In genomic region chr1:36253463-36253862, GRCh38 we compare ENCODE assay signal across 1 cellular context.
A peak's percentile ranks its signal among the peaks of the same experiment; 100 is the strongest.
TF ChIP-seq lines count a peak whose summit lies in the region.

No MANE protein-coding gene starts in this region.

TF ChIP-seq in HEK293, 187 proteins besides CTCF, POLR2A, EP300 and RAD21 (continued from another document):
- TF ChIP-seq ZNF280D (tag by site-specific recombination; IDR thresholded peaks at IDR 0.05): no peak
- TF ChIP-seq ZNF114 (tag by site-specific recombination; IDR thresholded peaks at IDR 0.05): no peak
- no peak for TF ChIP-seq ZNF701 (tag by site-specific recombination; IDR thresholded peaks at IDR 0.05)
- no peak for TF ChIP-seq ZNF10 (tag by site-specific recombination; IDR thresholded peaks at IDR 0.05)
- no peak for TF ChIP-seq ZNF747 (tag by site-specific recombination; IDR thresholded peaks at IDR 0.05)
- peak; percentile 35; the same call in 1 of the 2 replicates for TF ChIP-seq ZFP69B (tag by site-specific recombination; IDR thresholded peaks at IDR 0.05)
- 0 out of 2 replicates have a peak, but pooled peaks have one; percentile 18 for TF ChIP-seq PRDM10 (tag by site-specific recombination; IDR thresholded peaks at IDR 0.05)
- TF ChIP-seq ZBTB21 (tag by site-specific recombination; IDR thresholded peaks at IDR 0.05): peak; percentile 67; the same call in 1 of the 2 replicates
- 0 out of 2 replicates have a peak, but pooled peaks have one; percentile 22 for TF ChIP-seq ZNF660 (tag by site-specific recombination; IDR thresholded peaks at IDR 0.05)
- peak; percentile 83 for TF ChIP-seq OSR2 (tag by site-specific recombination; IDR thresholded peaks at IDR 0.05)
- peak; percentile 77; the same call in 1 of the 2 replicates for TF ChIP-seq ZNF600 (tag by site-specific recombination; IDR thresholded peaks at IDR 0.05)
- no peak for TF ChIP-seq ZNF202 (tag by site-specific recombination; IDR thresholded peaks at IDR 0.05; ENCODE audit: borderline replicate concordance)
- TF ChIP-seq, protein P1, sequence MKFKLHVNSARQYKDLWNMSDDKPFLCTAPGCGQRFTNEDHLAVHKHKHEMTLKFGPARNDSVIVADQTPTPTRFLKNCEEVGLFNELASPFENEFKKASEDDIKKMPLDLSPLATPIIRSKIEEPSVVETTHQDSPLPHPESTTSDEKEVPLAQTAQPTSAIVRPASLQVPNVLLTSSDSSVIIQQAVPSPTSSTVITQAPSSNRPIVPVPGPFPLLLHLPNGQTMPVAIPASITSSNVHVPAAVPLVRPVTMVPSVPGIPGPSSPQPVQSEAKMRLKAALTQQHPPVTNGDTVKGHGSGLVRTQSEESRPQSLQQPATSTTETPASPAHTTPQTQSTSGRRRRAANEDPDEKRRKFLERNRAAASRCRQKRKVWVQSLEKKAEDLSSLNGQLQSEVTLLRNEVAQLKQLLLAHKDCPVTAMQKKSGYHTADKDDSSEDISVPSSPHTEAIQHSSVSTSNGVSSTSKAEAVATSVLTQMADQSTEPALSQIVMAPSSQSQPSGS (tag by site-specific recombination; IDR thresholded peaks at IDR 0.05; ENCODE audit: low read depth): peak; percentile 52; the same call in 1 of the 2 replicates
- peak; percentile 85 for TF ChIP-seq ZNF629 (tag by site-specific recombination; IDR thresholded peaks at IDR 0.05)
- no peak for TF ChIP-seq ZNF623 (tag by site-specific recombination; IDR thresholded peaks at IDR 0.05)
- peak; percentile 41; the same call in 1 of the 2 replicates for TF ChIP-seq ZBTB17 (tag by site-specific recombination; IDR thresholded peaks at IDR 0.05)
- TF ChIP-seq, protein P2, sequence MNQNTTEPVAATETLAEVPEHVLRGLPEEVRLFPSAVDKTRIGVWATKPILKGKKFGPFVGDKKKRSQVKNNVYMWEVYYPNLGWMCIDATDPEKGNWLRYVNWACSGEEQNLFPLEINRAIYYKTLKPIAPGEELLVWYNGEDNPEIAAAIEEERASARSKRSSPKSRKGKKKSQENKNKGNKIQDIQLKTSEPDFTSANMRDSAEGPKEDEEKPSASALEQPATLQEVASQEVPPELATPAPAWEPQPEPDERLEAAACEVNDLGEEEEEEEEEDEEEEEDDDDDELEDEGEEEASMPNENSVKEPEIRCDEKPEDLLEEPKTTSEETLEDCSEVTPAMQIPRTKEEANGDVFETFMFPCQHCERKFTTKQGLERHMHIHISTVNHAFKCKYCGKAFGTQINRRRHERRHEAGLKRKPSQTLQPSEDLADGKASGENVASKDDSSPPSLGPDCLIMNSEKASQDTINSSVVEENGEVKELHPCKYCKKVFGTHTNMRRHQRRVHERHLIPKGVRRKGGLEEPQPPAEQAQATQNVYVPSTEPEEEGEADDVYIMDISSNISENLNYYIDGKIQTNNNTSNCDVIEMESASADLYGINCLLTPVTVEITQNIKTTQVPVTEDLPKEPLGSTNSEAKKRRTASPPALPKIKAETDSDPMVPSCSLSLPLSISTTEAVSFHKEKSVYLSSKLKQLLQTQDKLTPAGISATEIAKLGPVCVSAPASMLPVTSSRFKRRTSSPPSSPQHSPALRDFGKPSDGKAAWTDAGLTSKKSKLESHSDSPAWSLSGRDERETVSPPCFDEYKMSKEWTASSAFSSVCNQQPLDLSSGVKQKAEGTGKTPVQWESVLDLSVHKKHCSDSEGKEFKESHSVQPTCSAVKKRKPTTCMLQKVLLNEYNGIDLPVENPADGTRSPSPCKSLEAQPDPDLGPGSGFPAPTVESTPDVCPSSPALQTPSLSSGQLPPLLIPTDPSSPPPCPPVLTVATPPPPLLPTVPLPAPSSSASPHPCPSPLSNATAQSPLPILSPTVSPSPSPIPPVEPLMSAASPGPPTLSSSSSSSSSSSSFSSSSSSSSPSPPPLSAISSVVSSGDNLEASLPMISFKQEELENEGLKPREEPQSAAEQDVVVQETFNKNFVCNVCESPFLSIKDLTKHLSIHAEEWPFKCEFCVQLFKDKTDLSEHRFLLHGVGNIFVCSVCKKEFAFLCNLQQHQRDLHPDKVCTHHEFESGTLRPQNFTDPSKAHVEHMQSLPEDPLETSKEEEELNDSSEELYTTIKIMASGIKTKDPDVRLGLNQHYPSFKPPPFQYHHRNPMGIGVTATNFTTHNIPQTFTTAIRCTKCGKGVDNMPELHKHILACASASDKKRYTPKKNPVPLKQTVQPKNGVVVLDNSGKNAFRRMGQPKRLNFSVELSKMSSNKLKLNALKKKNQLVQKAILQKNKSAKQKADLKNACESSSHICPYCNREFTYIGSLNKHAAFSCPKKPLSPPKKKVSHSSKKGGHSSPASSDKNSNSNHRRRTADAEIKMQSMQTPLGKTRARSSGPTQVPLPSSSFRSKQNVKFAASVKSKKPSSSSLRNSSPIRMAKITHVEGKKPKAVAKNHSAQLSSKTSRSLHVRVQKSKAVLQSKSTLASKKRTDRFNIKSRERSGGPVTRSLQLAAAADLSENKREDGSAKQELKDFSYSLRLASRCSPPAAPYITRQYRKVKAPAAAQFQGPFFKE (tag by site-specific recombination; IDR thresholded peaks at IDR 0.05; ENCODE audit: borderline replicate concordance): no peak
- TF ChIP-seq, protein P3, sequence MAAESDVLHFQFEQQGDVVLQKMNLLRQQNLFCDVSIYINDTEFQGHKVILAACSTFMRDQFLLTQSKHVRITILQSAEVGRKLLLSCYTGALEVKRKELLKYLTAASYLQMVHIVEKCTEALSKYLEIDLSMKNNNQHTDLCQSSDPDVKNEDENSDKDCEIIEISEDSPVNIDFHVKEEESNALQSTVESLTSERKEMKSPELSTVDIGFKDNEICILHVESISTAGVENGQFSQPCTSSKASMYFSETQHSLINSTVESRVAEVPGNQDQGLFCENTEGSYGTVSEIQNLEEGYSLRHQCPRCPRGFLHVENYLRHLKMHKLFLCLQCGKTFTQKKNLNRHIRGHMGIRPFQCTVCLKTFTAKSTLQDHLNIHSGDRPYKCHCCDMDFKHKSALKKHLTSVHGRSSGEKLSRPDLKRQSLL (tag by site-specific recombination; IDR thresholded peaks at IDR 0.05): no peak
- no peak for TF ChIP-seq GLIS2 (tag by site-specific recombination; IDR thresholded peaks at IDR 0.05)
- TF ChIP-seq IKZF3 (tag by site-specific recombination; IDR thresholded peaks at IDR 0.05): peak; percentile 84
- TF ChIP-seq, protein P4, sequence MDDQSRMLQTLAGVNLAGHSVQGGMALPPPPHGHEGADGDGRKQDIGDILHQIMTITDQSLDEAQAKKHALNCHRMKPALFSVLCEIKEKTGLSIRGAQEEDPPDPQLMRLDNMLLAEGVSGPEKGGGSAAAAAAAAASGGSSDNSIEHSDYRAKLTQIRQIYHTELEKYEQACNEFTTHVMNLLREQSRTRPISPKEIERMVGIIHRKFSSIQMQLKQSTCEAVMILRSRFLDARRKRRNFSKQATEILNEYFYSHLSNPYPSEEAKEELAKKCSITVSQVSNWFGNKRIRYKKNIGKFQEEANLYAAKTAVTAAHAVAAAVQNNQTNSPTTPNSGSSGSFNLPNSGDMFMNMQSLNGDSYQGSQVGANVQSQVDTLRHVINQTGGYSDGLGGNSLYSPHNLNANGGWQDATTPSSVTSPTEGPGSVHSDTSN (CRISPR knock-in tag; IDR thresholded peaks at IDR 0.05): no peak
- no peak for TF ChIP-seq ZBTB11 (tag by site-specific recombination; conservative IDR thresholded peaks at IDR 0.05; ENCODE audit: low read depth)
- TF ChIP-seq ZBTB7A (tag by site-specific recombination; IDR thresholded peaks at IDR 0.05; ENCODE audit: low read depth): no peak
- no peak for TF ChIP-seq ZNF423 (tag by site-specific recombination; IDR thresholded peaks at IDR 0.05)
- TF ChIP-seq ZNF658 (tag by site-specific recombination; IDR thresholded peaks at IDR 0.05): no peak
